ENCODE assay signal across 13 cellular contexts in the genomic region with DNA sequence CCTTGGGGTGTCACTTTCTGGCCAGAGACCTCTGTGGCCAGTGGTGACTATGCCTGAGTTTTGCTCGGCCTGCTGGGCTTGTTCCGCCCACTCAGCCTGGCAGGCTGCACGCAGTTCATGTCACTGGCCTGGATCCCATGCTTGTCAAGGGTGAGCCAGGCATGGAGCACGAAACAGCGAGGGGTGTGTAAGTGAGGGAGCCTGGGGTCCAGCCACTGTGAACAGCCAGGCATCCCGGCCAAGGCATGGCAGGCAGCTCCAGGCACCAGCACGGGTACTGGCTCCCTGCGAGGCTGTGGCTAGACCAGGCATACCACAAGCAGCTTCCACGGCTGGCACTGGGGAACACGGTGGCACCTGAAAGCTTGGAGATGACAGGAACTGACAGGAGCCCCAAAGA.
"Had no signal": no experiment of that assay in that cellular context is flagged by ENCODE, and none has a peak within 500 bp of the region (broad histone marks: within the 10 kb centered on the region; RNA-seq: fewer than 3 reads in every experiment).

No MANE protein-coding gene starts in this region.

- H3K4me3 ChIP-seq: tibial nerve had no signal

- H3K36me3 ChIP-seq: brain microvascular endothelial cell, tibial nerve had no signal

- DNase-seq: activated CD4-positive, alpha-beta T cell treated with anti-CD3 and anti-CD28 coated beads, Interleukin-2, amount 10 ng/mL, durations not matched to agents 7 days and 5 days; activated CD4-positive, CD25-positive, alpha-beta regulatory T cell; activated CD8-positive, alpha-beta memory T cell treated with anti-CD3 and anti-CD28 coated beads, Interleukin-2, amount 50 U/mL, for 48 hours; activated naive CD8-positive, alpha-beta T cell treated with anti-CD3 and anti-CD28 coated beads, Interleukin-2, amount 10 ng/mL, durations not matched to agents 7 days and 5 days; activated T-cell treated with anti-CD3 and anti-CD28 coated beads, Interleukin-2, amount 50 U/mL, for 72 hours; brain microvascular endothelial cell; cerebellar nuclear complex; mesenchymal stem cell; nucleus accumbens; stimulated activated CD4-positive, alpha-beta T cell treated with anti-CD3 and anti-CD28 coated beads, Interleukin-1b, Interleukin-23, amount 100 ng/mL, for 48 hours; stimulated activated naive B cell treated with anti-CD40 and anti-IgM and Interleukin-4, amounts not matched to agents 10 μg/mL and 1 μg/mL and 100 μg/mL, for 72 hours had no signal

- H3K27me3 ChIP-seq: brain microvascular endothelial cell, tibial nerve had no signal

- ATAC-seq: activated T-cell treated with anti-CD3 and anti-CD28 coated beads, Interleukin-2, amount 50 U/mL, for 72 hours had no signal

- H3K4me1 ChIP-seq: tibial nerve had no signal

- FAIRE-seq: frontal cortex had no signal

- H3K9me3 ChIP-seq: tibial nerve had no signal

- H3K27ac ChIP-seq: brain microvascular endothelial cell, tibial nerve had no signal
